10 cellular contexts compared by ENCODE assay signal in genomic region chr11:27217948-27218410, GRCh38.
DNase-seq lines count a peak whose midpoint lies in the region; FAIRE-seq and TF ChIP-seq lines count a peak whose summit lies in the region.
"Had no signal": no experiment of that assay in that cellular context is flagged by ENCODE, and none has a peak within 500 bp of the region (broad histone marks: within the 10 kb centered on the region; RNA-seq: fewer than 3 reads in every experiment).

No MANE protein-coding gene starts in this region.

- H3K36me3 ChIP-seq in tibial nerve: no peaks in the 10 kb centered on the region
- H3K36me3 ChIP-seq: sigmoid colon had no signal

- H3K4me3 ChIP-seq in fibroblast of villous mesenchyme (ENCODE audit: low read depth, low read length) (peak overlapping the region; percentile 55), tibial nerve (no peak overlapping the region), dorsolateral prefrontal cortex (no peak overlapping the region)
- H3K4me3 ChIP-seq: sigmoid colon had no signal

- H3K27ac ChIP-seq in tibial nerve (no peak overlapping the region), dorsolateral prefrontal cortex (no peak overlapping the region)

- TF ChIP-seq EP300 in tibial nerve (IDR thresholded peaks at IDR 0.05): no peak

- peak; percentile 79 for DNase-seq in GM04504 (ENCODE audit: low read depth)
- peak; percentile 44 for DNase-seq in RCC 7860 (ENCODE audit: low spot score)
- DNase-seq in fibroblast of villous mesenchyme (ENCODE audit: low read depth): no peak
- DNase-seq in renal cortical epithelial cell (ENCODE audit: low read depth): peak; percentile 84
- DNase-seq in SHP77 treated with DMSO at 0.1 percent for 48 hours (lab: John Stamatoyannopoulos, UW): no peak
- DNase-seq in tibial nerve (ENCODE audit: low spot score in 2 of 2): no peak
- DNase-seq in dorsolateral prefrontal cortex: no peak
- DNase-seq in central memory CD4-positive, alpha-beta T cell: no peak
- DNase-seq: sigmoid colon had no signal

- TF ChIP-seq CTCF in fibroblast of villous mesenchyme (IDR thresholded peaks at IDR 0.05; ENCODE audit: insufficient read depth, low read depth, low read length) (no peak), tibial nerve (IDR thresholded peaks at IDR 0.05) (no peak), dorsolateral prefrontal cortex (IDR thresholded peaks at IDR 0.05 in 54 of 56, conservative IDR thresholded peaks at IDR 0.05 in 2 of 56; ENCODE audit: low read depth in 1 of 56, partially characterized antibody in 56 of 56) (no peak)

- 82 to 89% methylated on average over 1 of the region's 1 CpG for WGBS in tibial nerve, 2 donors

- no peak for TF ChIP-seq POLR2A in tibial nerve (IDR thresholded peaks at IDR 0.05)

- intact Hi-C loops in dorsolateral prefrontal cortex (cut with DNase I): no loop called here

- no peaks in the 10 kb centered on the region for H3K9me3 ChIP-seq in tibial nerve
- H3K9me3 ChIP-seq: sigmoid colon had no signal

- H3K27me3 ChIP-seq in tibial nerve (no peaks in the 10 kb centered on the region), dorsolateral prefrontal cortex (peaks cover 0 to 7% (median 0%) of the 10 kb centered on the region in 45 donors)
- H3K27me3 ChIP-seq: sigmoid colon had no signal

- H3K4me1 ChIP-seq in tibial nerve: peaks cover 0 to 26% (median 0%) of the 10 kb centered on the region in 4 donors

- no peak for FAIRE-seq in RCC 7860 (lab: Jason Lieb, UNC)
- FAIRE-seq: keratinocyte had no signal

Comparison
In these comparisons a context has a peak if more than half of its experiments do, and no peak if none do; other contexts are left out.
1. DNase-seq: peak in GM04504 (single experiment), RCC 7860 (single experiment) and renal cortical epithelial cell (single experiment); none in fibroblast of villous mesenchyme (single experiment), SHP77 treated with DMSO at 0.1 percent for 48 hours (single experiment), tibial nerve (0 of 2), dorsolateral prefrontal cortex (0 of 10) and central memory CD4-positive, alpha-beta T cell (single experiment).